In genomic region chr14:96940009-96940408, GRCh38 we compare ENCODE assay signal across 16 cellular contexts.
DNase-seq lines count a peak whose midpoint lies in the region; ATAC-seq and TF ChIP-seq lines count a peak whose summit lies in the region.
"Had no signal": no experiment of that assay in that cellular context is flagged by ENCODE, and none has a peak within 500 bp of the region (broad histone marks: within the 10 kb centered on the region; RNA-seq: fewer than 3 reads in every experiment).

No MANE protein-coding gene starts in this region.

- CTCF ChIA-PET in Caco-2 (lab: Charles Lee), result no interaction called here
- CTCF ChIA-PET in activated CD8-positive, alpha-beta memory T cell treated with anti-CD3 and anti-CD28 coated beads, Interleukin-2, amount 10 ng/mL, durations not matched to agents 7 days and 5 days (lab: Charles Lee), result no interaction called here

- ATAC-seq in activated T-cell treated with anti-CD3 and anti-CD28 coated beads, Interleukin-2, amount 50 U/mL, for 4 hours, result no peak
- no peak for ATAC-seq in activated CD8-positive, alpha-beta memory T cell treated with anti-CD3 and anti-CD28 coated beads, Interleukin-2, amount 10 ng/mL, durations not matched to agents 7 days and 5 days

- BruUV-seq in Caco-2 (replicated peaks; lab: Mats Ljungman, UMichigan), result no TSS peak

- intact Hi-C loops in Caco-2 (cut with micrococcal nuclease; ENCODE audit: unreplicated experiment), result no loop called here
- intact Hi-C loops in ascending aorta (cut with DNase I), result no loop called here

- POLR2A ChIA-PET in Caco-2 (lab: Charles Lee), result no interaction called here

- no peaks in the 10 kb centered on the region for H3K36me3 Mint-ChIP-seq in Caco-2 (ENCODE audit: insufficient read depth, unreplicated experiment)
- H3K36me3 Mint-ChIP-seq in activated T-cell treated with anti-CD3 and anti-CD28 coated beads, Interleukin-2, amount 50 U/mL, for 4 hours (ENCODE audit: insufficient read depth), result no peaks in the 10 kb centered on the region
- H3K36me3 Mint-ChIP-seq in activated CD8-positive, alpha-beta memory T cell treated with anti-CD3 and anti-CD28 coated beads, Interleukin-2, amount 10 ng/mL, durations not matched to agents 7 days and 5 days, result no peaks in the 10 kb centered on the region

- H3K27me3 ChIP-seq in Caco-2 (replicated peaks; ENCODE audit: control insufficient read depth, insufficient read depth, low read length) (no peaks in the 10 kb centered on the region), ascending aorta (no peaks in the 10 kb centered on the region)
- H3K27me3 ChIP-seq: BLaER1 treated with 17β-estradiol and CSF1 and Interleukin-3, amounts not matched to agents 10 nM and 100 nM had no signal

- no peaks in the 10 kb centered on the region for H3K9me3 ChIP-seq in Caco-2
- no peaks in the 10 kb centered on the region for H3K9me3 ChIP-seq in ascending aorta

- H3K27ac ChIP-seq in ascending aorta, result no peak overlapping the region
- H3K27ac ChIP-seq: BLaER1 treated with 17β-estradiol and CSF1 and Interleukin-3, amounts not matched to agents 10 nM and 100 nM had no signal

- H3K4me3 ChIP-seq in Caco-2 (ENCODE audit: low read depth, low read length) (no peak overlapping the region), GM12865 (ENCODE audit: low read depth, low read length) (no peak overlapping the region), epithelial cell of esophagus (ENCODE audit: low read length) (no peak overlapping the region), ascending aorta (no peak overlapping the region)
- H3K4me3 ChIP-seq: BLaER1 treated with 17β-estradiol and CSF1 and Interleukin-3, amounts not matched to agents 10 nM and 100 nM had no signal

- no peaks in the 10 kb centered on the region for H3K36me3 ChIP-seq in Caco-2 (ENCODE audit: control insufficient read depth, insufficient read depth, low read length)
- H3K36me3 ChIP-seq in ascending aorta, result no peaks in the 10 kb centered on the region

- no peaks in the 10 kb centered on the region for H3K4me1 Mint-ChIP-seq in Caco-2 (ENCODE audit: low read depth, unreplicated experiment)
- no peaks in the 10 kb centered on the region for H3K4me1 Mint-ChIP-seq in activated T-cell treated with anti-CD3 and anti-CD28 coated beads, Interleukin-2, amount 50 U/mL, for 4 hours (ENCODE audit: low read depth)
- H3K4me1 Mint-ChIP-seq in activated CD8-positive, alpha-beta memory T cell treated with anti-CD3 and anti-CD28 coated beads, Interleukin-2, amount 10 ng/mL, durations not matched to agents 7 days and 5 days, result no peaks in the 10 kb centered on the region

- no peak overlapping the region for H3K4me3 Mint-ChIP-seq in Caco-2 (ENCODE audit: unreplicated experiment)
- H3K4me3 Mint-ChIP-seq in activated T-cell treated with anti-CD3 and anti-CD28 coated beads, Interleukin-2, amount 50 U/mL, for 4 hours, result no peak overlapping the region
- no peak overlapping the region for H3K4me3 Mint-ChIP-seq in activated CD8-positive, alpha-beta memory T cell treated with anti-CD3 and anti-CD28 coated beads, Interleukin-2, amount 10 ng/mL, durations not matched to agents 7 days and 5 days
- H3K4me3 Mint-ChIP-seq: memory B cell; stimulated activated naive CD8-positive, alpha-beta T cell treated with anti-CD3 and anti-CD28 coated beads, Interleukin-15, Interleukin-2, amounts not matched to agents 100 ng/mL and 50 ng/mL, for 24 hours had no signal

- H3K27ac Mint-ChIP-seq in Caco-2 (ENCODE audit: unreplicated experiment), result no peak overlapping the region
- no peak overlapping the region for H3K27ac Mint-ChIP-seq in activated CD8-positive, alpha-beta memory T cell treated with anti-CD3 and anti-CD28 coated beads, Interleukin-2, amount 10 ng/mL, durations not matched to agents 7 days and 5 days
- H3K27ac Mint-ChIP-seq: memory B cell; stimulated activated naive CD8-positive, alpha-beta T cell treated with anti-CD3 and anti-CD28 coated beads, Interleukin-15, Interleukin-2, amounts not matched to agents 100 ng/mL and 50 ng/mL, for 24 hours had no signal

- H3K9me3 Mint-ChIP-seq in Caco-2 (ENCODE audit: unreplicated experiment), result no peaks in the 10 kb centered on the region
- no peaks in the 10 kb centered on the region for H3K9me3 Mint-ChIP-seq in activated T-cell treated with anti-CD3 and anti-CD28 coated beads, Interleukin-2, amount 50 U/mL, for 4 hours
- H3K9me3 Mint-ChIP-seq in activated CD8-positive, alpha-beta memory T cell treated with anti-CD3 and anti-CD28 coated beads, Interleukin-2, amount 10 ng/mL, durations not matched to agents 7 days and 5 days (ENCODE audit: low read depth), result no peaks in the 10 kb centered on the region
- H3K9me3 Mint-ChIP-seq: memory B cell; stimulated activated naive CD8-positive, alpha-beta T cell treated with anti-CD3 and anti-CD28 coated beads, Interleukin-15, Interleukin-2, amounts not matched to agents 100 ng/mL and 50 ng/mL, for 24 hours had no signal

- TF ChIP-seq CTCF in Caco-2 (IDR thresholded peaks at IDR 0.05; ENCODE audit: insufficient read depth in 1 of 2, low read depth in 1 of 2, low read length in 1 of 2, severe bottlenecking in 1 of 2, unreplicated experiment in 1 of 2), result no peak
- no peak for TF ChIP-seq CTCF in GM12865 (IDR thresholded peaks at IDR 0.05; ENCODE audit: insufficient read depth, low read depth, low read length, missing control alignments)
- TF ChIP-seq CTCF in epithelial cell of esophagus (IDR thresholded peaks at IDR 0.05; ENCODE audit: insufficient read depth, low read depth, low read length, missing control alignments), result no peak
- no peak for TF ChIP-seq CTCF in ascending aorta (IDR thresholded peaks at IDR 0.05)

- no peaks in the 10 kb centered on the region for H3K27me3 Mint-ChIP-seq in Caco-2 (ENCODE audit: insufficient read depth, unreplicated experiment)
- H3K27me3 Mint-ChIP-seq in activated T-cell treated with anti-CD3 and anti-CD28 coated beads, Interleukin-2, amount 50 U/mL, for 4 hours (ENCODE audit: low read depth), result no peaks in the 10 kb centered on the region
- no peaks in the 10 kb centered on the region for H3K27me3 Mint-ChIP-seq in activated CD8-positive, alpha-beta memory T cell treated with anti-CD3 and anti-CD28 coated beads, Interleukin-2, amount 10 ng/mL, durations not matched to agents 7 days and 5 days
- H3K27me3 Mint-ChIP-seq: stimulated activated naive CD8-positive, alpha-beta T cell treated with anti-CD3 and anti-CD28 coated beads, Interleukin-15, Interleukin-2, amounts not matched to agents 100 ng/mL and 50 ng/mL, for 24 hours had no signal

- DNase-seq in Caco-2 (peak; percentile 52 to 62), GM12865 (ENCODE audit: low read depth) (peak; percentile 19), NCI-H460 (ENCODE audit: extremely low read depth, low read depth) (peak; percentile 2), epithelial cell of esophagus (ENCODE audit: low read depth) (peak; percentile 10), ascending aorta (ENCODE audit: low spot score in 2 of 2) (no peak), superior temporal gyrus (ENCODE audit: extremely low spot score) (no peak)
- no peak for DNase-seq in activated T-cell treated with anti-CD3 and anti-CD28 coated beads, Interleukin-2, amount 50 U/mL, for 4 hours
- DNase-seq in activated CD8-positive, alpha-beta memory T cell treated with anti-CD3 and anti-CD28 coated beads, Interleukin-2, amount 10 ng/mL, durations not matched to agents 7 days and 5 days, result no peak
- DNase-seq: activated T-cell treated with anti-CD3 and anti-CD28 coated beads, Interleukin-2, amount 50 U/mL, for 48 hours; dermis blood vessel endothelial cell; hypothalamus; MM.1S; nucleus accumbens had no signal

- H3K4me1 ChIP-seq in Caco-2 (no peaks in the 10 kb centered on the region), ascending aorta (no peaks in the 10 kb centered on the region)

Comparison
In these comparisons a context has a peak if more than half of its experiments do, and no peak if none do; other contexts are left out.
1. DNase-seq: peak in Caco-2 (2 of 2), GM12865 (single experiment), NCI-H460 (single experiment) and epithelial cell of esophagus (single experiment); none in ascending aorta (0 of 2), activated T-cell treated with anti-CD3 and anti-CD28 coated beads, Interleukin-2, amount 50 U/mL, for 4 hours (single experiment), superior temporal gyrus (single experiment) and activated CD8-positive, alpha-beta memory T cell treated with anti-CD3 and anti-CD28 coated beads, Interleukin-2, amount 10 ng/mL, durations not matched to agents 7 days and 5 days (single experiment).